Comparison of ENCODE assay signal across 7 cellular contexts in the genomic region with DNA sequence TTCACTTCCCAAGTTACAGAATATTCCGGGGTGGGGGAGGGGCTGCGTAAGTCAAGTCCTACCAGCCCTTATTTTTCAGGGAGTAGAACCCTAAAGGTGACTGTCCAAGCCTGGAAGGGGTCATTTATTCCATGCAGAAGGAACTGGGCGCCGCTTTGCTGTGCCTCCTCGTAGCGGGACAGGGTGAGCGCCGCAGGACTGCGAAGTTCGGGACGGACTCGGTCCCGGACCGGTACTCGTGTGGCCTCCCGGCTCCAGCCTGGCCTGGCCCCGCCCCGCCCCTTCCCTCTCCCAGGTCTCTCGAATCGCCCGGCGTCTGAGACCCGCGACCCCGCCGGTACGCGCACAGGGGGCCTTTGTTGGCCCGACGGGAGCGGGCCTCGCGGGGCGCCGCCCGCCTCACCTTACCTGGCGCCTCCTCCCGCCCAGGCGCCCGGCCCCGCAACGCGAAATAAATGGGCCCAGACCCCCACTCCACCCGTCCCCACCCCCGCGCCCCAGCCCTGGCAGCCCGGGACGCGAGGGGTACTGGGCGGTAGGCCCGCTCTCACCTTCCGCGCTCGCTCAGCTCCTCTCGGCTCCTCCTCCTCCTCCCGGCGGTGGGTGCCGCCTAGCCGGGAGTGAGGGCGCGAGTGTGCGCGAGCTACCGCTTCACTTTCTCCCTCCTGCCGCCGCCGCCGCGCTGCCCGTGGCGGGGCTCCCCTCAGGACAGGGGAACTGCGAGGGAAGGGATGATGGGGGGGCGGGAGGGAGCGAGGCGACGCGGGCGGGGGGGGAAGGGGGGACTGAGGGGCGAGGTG. TPM values are rescaled to one million over a fixed set of nuclear protein-coding genes. Genes with fewer than 3 reads are reported as not detected.
DNase-seq lines count a peak whose midpoint lies in the region; ATAC-seq, FAIRE-seq and TF ChIP-seq lines count a peak whose summit lies in the region.

No MANE protein-coding gene starts in this region.

- ATAC-seq in HG02759 (IDR thresholded peaks at IDR 0.05; ENCODE audit: unreplicated experiment) (peak; percentile 39), pancreas (peak; percentile 60 to 75 (median 70)), upper lobe of right lung (peak; percentile 80)

- H2AFZ ChIP-seq in OCI-LY3 (ENCODE audit: low read depth, low read length): peak overlapping the region; percentile 80

- no peaks in the 10 kb centered on the region for H3K36me3 ChIP-seq in OCI-LY3 (replicated peaks; ENCODE audit: low read depth, low read length)
- no peaks in the 10 kb centered on the region for H3K36me3 ChIP-seq in cardiac muscle cell
- no peaks in the 10 kb centered on the region for H3K36me3 ChIP-seq in pancreas
- H3K36me3 ChIP-seq in upper lobe of right lung: no peaks in the 10 kb centered on the region

- H3K4me3 ChIP-seq in GM12875 (ENCODE audit: low read depth, low read length) (peak overlapping the region; percentile 75), OCI-LY3 (ENCODE audit: low read length) (peak overlapping the region; percentile 79), cardiac muscle cell (peak overlapping the region; percentile 71), pancreas (peak overlapping the region; percentile 69 to 88 (median 78)), upper lobe of right lung (peak overlapping the region; percentile 65)

- H3K4me2 ChIP-seq in OCI-LY3 (ENCODE audit: low read length): peak overlapping the region; percentile 74

- H3K27me3 ChIP-seq in OCI-LY3 (ENCODE audit: low read depth, low read length): no peaks in the 10 kb centered on the region
- no peaks in the 10 kb centered on the region for H3K27me3 ChIP-seq in cardiac muscle cell
- no peaks in the 10 kb centered on the region for H3K27me3 ChIP-seq in pancreas
- no peaks in the 10 kb centered on the region for H3K27me3 ChIP-seq in upper lobe of right lung

- TF ChIP-seq CTCF in GM12875 (IDR thresholded peaks at IDR 0.05; ENCODE audit: borderline replicate concordance, insufficient read depth, low read depth, low read length): no peak
- no peak for TF ChIP-seq CTCF in OCI-LY3 (IDR thresholded peaks at IDR 0.05; ENCODE audit: low read depth, low read length)
- no peak for TF ChIP-seq CTCF in cardiac muscle cell (IDR thresholded peaks at IDR 0.05; ENCODE audit: low read depth, low read length)
- TF ChIP-seq CTCF in pancreas (IDR thresholded peaks at IDR 0.05): no peak
- TF ChIP-seq CTCF in upper lobe of right lung (IDR thresholded peaks at IDR 0.05): no peak

- 1% methylated on average over 36 to 79 of the region's 79 CpGs for WGBS in pancreas, 2 donors

- H4K20me1 ChIP-seq in OCI-LY3 (ENCODE audit: insufficient read depth, low read length): no peaks in the 10 kb centered on the region

- peak overlapping the region; percentile 59 for H3K9ac ChIP-seq in OCI-LY3 (ENCODE audit: low read length)

- H3K4me1 ChIP-seq in OCI-LY3 (ENCODE audit: low read length) (peaks cover 28% of the 10 kb centered on the region), cardiac muscle cell (ENCODE audit: low read depth) (peaks cover 6% of the 10 kb centered on the region), pancreas (peaks cover 15 to 39% (median 30%) of the 10 kb centered on the region in 3 donors), upper lobe of right lung (peaks cover 3% of the 10 kb centered on the region)

- FAIRE-seq in pancreas (lab: Jason Lieb, UNC): no peak

- no peaks in the 10 kb centered on the region for H3K9me3 ChIP-seq in OCI-LY3 (ENCODE audit: insufficient read depth, low read length)
- no peaks in the 10 kb centered on the region for H3K9me3 ChIP-seq in cardiac muscle cell (ENCODE audit: low read depth)
- H3K9me3 ChIP-seq in pancreas: no peaks in the 10 kb centered on the region
- H3K9me3 ChIP-seq in upper lobe of right lung: no peaks in the 10 kb centered on the region

- H3K27ac ChIP-seq in OCI-LY3 (ENCODE audit: low read length): no peak overlapping the region
- peak overlapping the region; percentile 70 for H3K27ac ChIP-seq in cardiac muscle cell
- H3K27ac ChIP-seq in pancreas: peak overlapping the region; percentile 68 to 91 (median 81)
- H3K27ac ChIP-seq in upper lobe of right lung: peak overlapping the region; percentile 78

- DNase-seq in activated naive CD4-positive, alpha-beta T cell treated with anti-CD3 and anti-CD28 coated beads, Interleukin-2, amount 50 U/mL, for 16 hours: peak; percentile 66
- peak; percentile 32 to 77 for DNase-seq in cardiac muscle cell (ENCODE audit: low read depth in 1 of 2, low spot score in 1 of 2)
- peak; percentile 59 to 86 (median 68) for DNase-seq in pancreas
- peak; percentile 83 for DNase-seq in upper lobe of right lung

- intact Hi-C loops in pancreas (cut with DNase I) (no loop called here), upper lobe of right lung (cut with DNase I) (no loop called here)

- H3K79me2 ChIP-seq in OCI-LY3 (ENCODE audit: low read length): no peaks in the 10 kb centered on the region

RNA-seq across cellular contexts. Expression of gene PAK1, which starts 0.7 kb away (rescaled TPM):
- total RNA-seq in cardiac muscle cell (33.1 and 34.4 TPM in 2 replicates), pancreas (10 to 100 TPM; 18.0 to 40.0 (median 22.3) TPM), upper lobe of right lung (28.2 TPM)
- polyA plus RNA-seq in cardiac muscle cell (18.4 and 28.9 TPM in 2 replicates), pancreas (10 to 100 TPM in 1 of 2 donors, 1 to 10 TPM in 1; 9.0 to 15.1 TPM)
